8 cellular contexts compared by ENCODE assay signal in the genomic region with DNA sequence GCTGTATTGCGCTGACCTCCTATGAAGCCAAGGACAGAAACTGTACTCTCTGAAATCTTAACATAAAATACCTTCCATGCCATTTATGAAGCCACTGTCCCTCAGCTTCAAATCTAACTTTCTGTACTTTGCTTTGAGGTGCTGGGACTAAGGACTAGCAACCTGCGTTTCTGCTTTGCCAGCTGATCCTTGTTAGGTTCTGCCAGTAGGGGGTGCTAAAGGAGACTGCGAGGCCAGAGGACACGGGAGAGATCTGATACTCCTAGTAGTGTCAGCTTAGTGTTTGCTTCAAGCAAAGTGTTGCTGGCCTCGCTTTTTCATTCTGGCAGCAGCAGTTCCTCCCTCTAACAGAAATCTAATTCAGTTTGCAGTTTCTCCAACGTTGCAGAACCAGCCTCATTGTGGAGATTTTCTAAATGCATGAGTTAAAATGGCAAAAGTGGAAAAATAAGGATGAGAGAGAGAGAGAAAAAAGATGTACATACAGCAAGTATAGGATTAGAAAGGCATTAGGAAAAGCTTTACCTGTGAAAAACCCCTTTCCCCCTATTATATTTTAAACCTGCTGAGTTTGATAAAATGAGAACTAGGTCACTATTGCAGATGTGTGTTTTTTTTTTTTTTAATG.
DNase-seq lines count a peak whose midpoint lies in the region; ATAC-seq lines count a peak whose summit lies in the region.

No MANE protein-coding gene starts in this region.

- H3K27me3 ChIP-seq in neuronal stem cell (ENCODE audit: control insufficient read depth in 3 of 3, insufficient read depth in 3 of 3, low read depth in 1 of 3, low read length in 3 of 3) = no peaks in the 10 kb centered on the region

- H2AK5ac ChIP-seq in neuronal stem cell (ENCODE audit: low read depth, low read length) = no peak overlapping the region

- H3K4me2 ChIP-seq in neuronal stem cell (ENCODE audit: insufficient read depth, low read length, poor library complexity, severe bottlenecking) = no peak overlapping the region

- no peak overlapping the region for H3K14ac ChIP-seq in neuronal stem cell (ENCODE audit: low read length)

- H2BK12ac ChIP-seq in neuronal stem cell (ENCODE audit: low read length) = no peak overlapping the region

- H3K4me1 ChIP-seq in neuronal stem cell (ENCODE audit: control insufficient read depth in 2 of 2, insufficient read depth in 1 of 2, low read depth in 1 of 2, low read length in 2 of 2) = no peaks in the 10 kb centered on the region

- no peak overlapping the region for H3K4me3 ChIP-seq in neuronal stem cell (ENCODE audit: low read length in 2 of 2)

- H2BK120ac ChIP-seq in neuronal stem cell (ENCODE audit: low read depth, low read length) = no peak overlapping the region

- H3K9me3 ChIP-seq in neuronal stem cell (replicated peaks in 1 of 2; ENCODE audit: control insufficient read depth in 2 of 2, insufficient read depth in 1 of 2, low read depth in 1 of 2, low read length in 2 of 2) = no peaks in the 10 kb centered on the region

- no peak overlapping the region for H2AFZ ChIP-seq in neuronal stem cell (ENCODE audit: low read length)

- no peak overlapping the region for H3K23ac ChIP-seq in neuronal stem cell (ENCODE audit: low read depth, low read length, poor library complexity)

- no CpG with 5 or more reads among the region's 6 CpGs for WGBS in neuronal stem cell (ENCODE audit: extremely low coverage in 2 of 2, insufficient read length in 2 of 2, insufficient replicate concordance in 1 of 2), 2 donors

- H2BK15ac ChIP-seq in neuronal stem cell (ENCODE audit: low read length) = no peak overlapping the region

- DNase-seq in DMS 273 (lab: John Stamatoyannopoulos, UW; ENCODE audit: unreplicated experiment) (peak; percentile 82), GM19238 (ENCODE audit: insufficient read length, low spot score) (peak; percentile 13), NCI-H460 (ENCODE audit: extremely low read depth, low read depth) (peak; percentile 11), cerebellum (ENCODE audit: low spot score) (peak; percentile 44), neuronal stem cell (ENCODE audit: low spot score) (peak; percentile 64)

- no peaks in the 10 kb centered on the region for H3K36me3 ChIP-seq in neuronal stem cell (replicated peaks in 1 of 2; ENCODE audit: control insufficient read depth in 2 of 2, insufficient read depth in 2 of 2, low read length in 2 of 2)

- ATAC-seq in HG02840 (IDR thresholded peaks at IDR 0.05; ENCODE audit: low FRiP score, unreplicated experiment) (no peak), HG02678 (IDR thresholded peaks at IDR 0.05; ENCODE audit: unreplicated experiment) (no peak), HG02884 (IDR thresholded peaks at IDR 0.05; ENCODE audit: unreplicated experiment) (no peak)

- no peak overlapping the region for H4K8ac ChIP-seq in neuronal stem cell (ENCODE audit: low read depth, low read length)

- no peak overlapping the region for H3K27ac ChIP-seq in neuronal stem cell (replicated peaks; ENCODE audit: low read length)

- H3K4ac ChIP-seq in neuronal stem cell (ENCODE audit: low read length) = no peak overlapping the region

- H3K9ac ChIP-seq in neuronal stem cell (ENCODE audit: low read depth, low read length, poor library complexity) = no peak overlapping the region

- no peak overlapping the region for H2BK5ac ChIP-seq in neuronal stem cell (ENCODE audit: low read length)

- no peak overlapping the region for H4K91ac ChIP-seq in neuronal stem cell (ENCODE audit: low read depth, low read length, poor library complexity)

- H3K79me1 ChIP-seq in neuronal stem cell (ENCODE audit: low read depth, low read length) = no peaks in the 10 kb centered on the region

- no peak overlapping the region for H3K18ac ChIP-seq in neuronal stem cell (ENCODE audit: low read length)

Comparison
In these comparisons a context has a peak if more than half of its experiments do, and no peak if none do; other contexts are left out.
1. DNase-seq: peak in every context shown above with its lines; median percentile 82 in DMS 273; 64 in neuronal stem cell; 44 in cerebellum; 13 in GM19238; 11 in NCI-H460.